10 cellular contexts compared by ENCODE assay signal in the genomic region with DNA sequence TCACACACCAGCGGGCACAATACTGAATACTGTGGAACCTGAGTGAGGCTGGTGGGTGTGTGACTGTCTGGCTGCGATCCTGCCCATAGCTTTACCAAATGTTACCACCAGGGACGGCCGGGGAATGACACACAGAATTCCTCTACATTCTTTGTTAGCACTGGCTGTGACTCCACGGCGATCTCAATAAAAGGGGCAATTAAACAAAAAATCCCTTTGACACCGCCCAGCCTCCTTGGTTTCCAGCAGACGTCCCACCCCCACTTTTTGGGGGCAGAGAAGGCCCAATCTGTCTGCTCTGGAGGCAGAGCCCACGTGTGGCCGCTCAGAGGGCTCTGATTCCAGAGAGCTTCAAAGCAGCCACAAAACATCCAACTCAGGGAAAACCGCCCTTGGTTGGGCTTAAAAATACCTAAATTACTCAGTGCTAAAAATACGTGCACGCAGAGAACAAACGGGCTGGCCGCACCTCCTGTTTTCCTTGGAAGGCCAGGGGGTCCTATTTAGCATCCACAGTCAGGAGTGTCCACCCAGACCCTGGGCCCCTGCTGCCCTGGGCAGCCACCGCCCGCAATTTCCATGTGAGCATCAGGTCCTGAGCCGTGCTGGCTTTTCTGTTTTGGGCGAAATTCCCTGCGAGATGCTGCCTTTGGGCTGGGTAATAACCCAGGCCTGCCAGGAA. TPM values are rescaled to one million over a fixed set of nuclear protein-coding genes. Genes with fewer than 3 reads are reported as not detected.
DNase-seq lines count a peak whose midpoint lies in the region; ATAC-seq lines count a peak whose summit lies in the region.
"Had no signal": no experiment of that assay in that cellular context is flagged by ENCODE, and none has a peak within 500 bp of the region (broad histone marks: within the 10 kb centered on the region; RNA-seq: fewer than 3 reads in every experiment).

No MANE protein-coding gene starts in this region.

- ATAC-seq in memory B cell (ENCODE audit: low read depth) (no peak), HG03159 (IDR thresholded peaks at IDR 0.05; ENCODE audit: unreplicated experiment) (no peak), HG03432 (IDR thresholded peaks at IDR 0.05; ENCODE audit: unreplicated experiment) (no peak), HG02623 (IDR thresholded peaks at IDR 0.05; ENCODE audit: unreplicated experiment) (no peak)

- DNase-seq in A172 (ENCODE audit: low spot score), result peak; percentile 95
- DNase-seq in HCEC 1CT, result peak; percentile 31
- DNase-seq in cerebellar cortex (ENCODE audit: low spot score), result peak; percentile 62
- no peak for DNase-seq in memory B cell (ENCODE audit: low spot score in 2 of 2)
- DNase-seq in stimulated activated CD8-positive, alpha-beta memory T cell treated with anti-CD3 and anti-CD28 coated beads, Interleukin-4, amount 100 ng/mL, for 48 hours, result no peak
- DNase-seq: effector memory CD4-positive, alpha-beta T cell; NCI-H2171 had no signal

- no peak overlapping the region for H3K4me3 Mint-ChIP-seq in memory B cell

- peaks cover 6% of the 10 kb centered on the region for H3K4me1 Mint-ChIP-seq in memory B cell

- no peaks in the 10 kb centered on the region for H3K27me3 Mint-ChIP-seq in memory B cell

- peak overlapping the region; percentile 31 for H3K27ac Mint-ChIP-seq in memory B cell

- no peaks in the 10 kb centered on the region for H3K9me3 Mint-ChIP-seq in memory B cell

- peaks cover 10% of the 10 kb centered on the region for H3K36me3 Mint-ChIP-seq in memory B cell

RNA-seq across cellular contexts. Expression of a gene that starts 47.8 kb away (rescaled TPM):
- 92.7 and 97.6 TPM in 2 replicates for total RNA-seq in A172 (2014; rRNA removed; shearing (Covaris generic))

Comparison
In these comparisons a context has a peak if more than half of its experiments do, and no peak if none do; other contexts are left out.
1. DNase-seq: peak in A172 (single experiment), HCEC 1CT (single experiment) and cerebellar cortex (single experiment); none in memory B cell (0 of 2) and stimulated activated CD8-positive, alpha-beta memory T cell treated with anti-CD3 and anti-CD28 coated beads, Interleukin-4, amount 100 ng/mL, for 48 hours (single experiment).